ENCODE assay signal across 17 cellular contexts in genomic region chr12:69338120-69338859, GRCh38. TPM values are rescaled to one million over a fixed set of nuclear protein-coding genes. Genes with fewer than 3 reads are reported as not detected.
DNase-seq lines count a peak whose midpoint lies in the region; ATAC-seq and TF ChIP-seq lines count a peak whose summit lies in the region.
"Had no signal": no experiment of that assay in that cellular context is flagged by ENCODE, and none has a peak within 500 bp of the region (broad histone marks: within the 10 kb centered on the region; RNA-seq: fewer than 3 reads in every experiment).

No MANE protein-coding gene starts in this region.

- no peaks in the 10 kb centered on the region for H3K9me2 ChIP-seq in SU-DHL-6 (replicated peaks; ENCODE audit: insufficient read depth, low read length)

- no peak overlapping the region for H3K9ac ChIP-seq in SU-DHL-6 (ENCODE audit: low read length)
- no peak overlapping the region for H3K9ac ChIP-seq in liver (ENCODE audit: low read depth in 1 of 2, low read length in 2 of 2)
- H3K9ac ChIP-seq: KMS-11 had no signal

- H3K27me3 Mint-ChIP-seq in activated CD4-positive, alpha-beta T cell treated with anti-CD3 and anti-CD28 coated beads for 36 hours: no peaks in the 10 kb centered on the region
- peaks cover 26% of the 10 kb centered on the region for H3K27me3 Mint-ChIP-seq in chondrocyte (ENCODE audit: low read depth)

- peaks cover 5 to 56% (median 44%) of the 10 kb centered on the region in 4 donors for H3K4me1 ChIP-seq in liver (ENCODE audit: control insufficient read depth in 4 of 4, insufficient read depth in 4 of 4, low read length in 3 of 4)
- H3K4me1 ChIP-seq: BE2C, sigmoid colon had no signal

- H3K4me3 Mint-ChIP-seq in activated CD4-positive, alpha-beta T cell treated with anti-CD3 and anti-CD28 coated beads for 36 hours: no peak overlapping the region
- H3K4me3 Mint-ChIP-seq in chondrocyte (ENCODE audit: unreplicated experiment): no peak overlapping the region

- 67% methylated on average over 3 of the region's 3 CpGs for WGBS in liver

- H3K27me3 ChIP-seq in SU-DHL-6 (ENCODE audit: low read length) (no peaks in the 10 kb centered on the region), liver (ENCODE audit: control insufficient read depth in 4 of 4, insufficient read depth in 4 of 4, low read length in 3 of 4) (no peaks in the 10 kb centered on the region)
- H3K27me3 ChIP-seq: sigmoid colon had no signal

- no peak for ATAC-seq in HG03097 (IDR thresholded peaks at IDR 0.05; ENCODE audit: low FRiP score, unreplicated experiment)
- no peak for ATAC-seq in activated CD4-positive, alpha-beta T cell treated with anti-CD3 and anti-CD28 coated beads for 36 hours
- no peak for ATAC-seq in HG02973 (IDR thresholded peaks at IDR 0.05; ENCODE audit: unreplicated experiment)
- ATAC-seq: mucosa of descending colon had no signal

- peak overlapping the region; percentile 28 for H3K4me2 ChIP-seq in SU-DHL-6 (ENCODE audit: low read depth, low read length, poor library complexity, severe bottlenecking)
- H3K4me2 ChIP-seq: KMS-11 had no signal

- DNase-seq in MV-4-11 (lab: John Stamatoyannopoulos, UW) (peak; percentile 94), chondrocyte (ENCODE audit: low spot score) (no peak)
- no peak for DNase-seq in activated CD4-positive, alpha-beta T cell treated with anti-CD3 and anti-CD28 coated beads for 36 hours
- DNase-seq: activated CD4-positive, alpha-beta T cell treated with anti-CD3 and anti-CD28 coated beads for 4 hours; activated CD8-positive, alpha-beta memory T cell treated with anti-CD3 and anti-CD28 coated beads, Interleukin-2, amount 50 U/mL, for 48 hours; aorta; BE2C; mucosa of descending colon; NCI-H1436; nucleus accumbens; SHP77; sigmoid colon had no signal

- H3K9me3 ChIP-seq in SU-DHL-6 (ENCODE audit: insufficient read depth, low read length) (no peaks in the 10 kb centered on the region), liver (ENCODE audit: control insufficient read depth in 4 of 4, low read length in 3 of 4) (no peaks in the 10 kb centered on the region)
- H3K9me3 ChIP-seq: BE2C, mucosa of descending colon, sigmoid colon had no signal

- H3K4me3 ChIP-seq in SU-DHL-6 (ENCODE audit: insufficient read depth, low read length, poor library complexity, severe bottlenecking): no peak overlapping the region
- H3K4me3 ChIP-seq in liver (ENCODE audit: low read depth in 1 of 3, low read length in 3 of 3): no peak overlapping the region
- H3K4me3 ChIP-seq: mucosa of descending colon, sigmoid colon had no signal

- CTCF ChIA-PET in activated CD4-positive, alpha-beta T cell treated with anti-CD3 and anti-CD28 coated beads for 36 hours (lab: Charles Lee): interaction anchor here (1.3 kb wide), 1 partner anchor 302 kb away, joined by 4 read pairs; no protein-coding TSS in a partner anchor

- no peak for TF ChIP-seq CTCF in SU-DHL-6 (IDR thresholded peaks at IDR 0.05; ENCODE audit: insufficient read depth, low read length, poor library complexity, severe bottlenecking)
- TF ChIP-seq CTCF in liver (IDR thresholded peaks at IDR 0.05; ENCODE audit: low read depth, low read length, missing input control): no peak
- TF ChIP-seq CTCF in chondrocyte (IDR thresholded peaks at IDR 0.05): no peak

- H3K27ac Mint-ChIP-seq in activated CD4-positive, alpha-beta T cell treated with anti-CD3 and anti-CD28 coated beads for 36 hours: no peak overlapping the region
- H3K27ac Mint-ChIP-seq in chondrocyte (ENCODE audit: unreplicated experiment): no peak overlapping the region

- intact Hi-C loops in activated CD4-positive, alpha-beta T cell treated with anti-CD3 and anti-CD28 coated beads for 36 hours (cut with DNase I, micrococcal nuclease): loop anchor here in 1 of 2 experiments (10.0 kb wide), 1 partner anchor 183 kb away; no protein-coding TSS in a partner anchor

- POLR2A ChIA-PET in activated CD4-positive, alpha-beta T cell treated with anti-CD3 and anti-CD28 coated beads for 36 hours (lab: Charles Lee): no interaction called here

- no peaks in the 10 kb centered on the region for H3F3A ChIP-seq in SU-DHL-6 (ENCODE audit: insufficient read depth)

- H3K27ac ChIP-seq in SU-DHL-6 (ENCODE audit: low read depth, low read length): peak overlapping the region; percentile 27; the same call in 1 of the 2 replicates
- H3K27ac ChIP-seq in liver (ENCODE audit: low read depth in 1 of 2, low read length in 2 of 2): peak overlapping the region; percentile 49 to 62
- H3K27ac ChIP-seq: KMS-11, sigmoid colon had no signal

- no peaks in the 10 kb centered on the region for H3K79me2 ChIP-seq in SU-DHL-6 (ENCODE audit: insufficient read depth, low read length)

- TF ChIP-seq RAD21 in liver (IDR thresholded peaks at IDR 0.05): peak; percentile 31 to 48

- H3K36me3 Mint-ChIP-seq in activated CD4-positive, alpha-beta T cell treated with anti-CD3 and anti-CD28 coated beads for 36 hours (ENCODE audit: low read depth): no peaks in the 10 kb centered on the region
- H3K36me3 Mint-ChIP-seq in chondrocyte (ENCODE audit: low read depth): peaks cover 1% of the 10 kb centered on the region

- no peaks in the 10 kb centered on the region for H3K9me3 Mint-ChIP-seq in activated CD4-positive, alpha-beta T cell treated with anti-CD3 and anti-CD28 coated beads for 36 hours (ENCODE audit: low read depth)
- H3K9me3 Mint-ChIP-seq in chondrocyte (ENCODE audit: low read depth): no peaks in the 10 kb centered on the region

- peak overlapping the region; percentile 58 for H2AFZ ChIP-seq in SU-DHL-6 (ENCODE audit: low read depth, low read length, severe bottlenecking)

- H3K36me3 ChIP-seq in SU-DHL-6 (ENCODE audit: low read length): no peaks in the 10 kb centered on the region
- H3K36me3 ChIP-seq in liver (ENCODE audit: control insufficient read depth in 4 of 4, insufficient read depth in 3 of 4, low read depth in 1 of 4, low read length in 3 of 4): no peaks in the 10 kb centered on the region
- H3K36me3 ChIP-seq: BE2C, sigmoid colon had no signal

- peaks cover 4% of the 10 kb centered on the region for H3K4me1 Mint-ChIP-seq in activated CD4-positive, alpha-beta T cell treated with anti-CD3 and anti-CD28 coated beads for 36 hours
- no peaks in the 10 kb centered on the region for H3K4me1 Mint-ChIP-seq in chondrocyte (ENCODE audit: low read depth)

- no peaks in the 10 kb centered on the region for H4K20me1 ChIP-seq in SU-DHL-6 (ENCODE audit: low read depth, low read length)

TF ChIP-seq in liver, 16 proteins besides CTCF, POLR2A, EP300 and RAD21 (continues in another document):
- TF ChIP-seq NR2F2 (IDR thresholded peaks at IDR 0.05): peak; percentile 20
- TF ChIP-seq YY1 (IDR thresholded peaks at IDR 0.05): peak; percentile 69
- TF ChIP-seq, protein P1, sequence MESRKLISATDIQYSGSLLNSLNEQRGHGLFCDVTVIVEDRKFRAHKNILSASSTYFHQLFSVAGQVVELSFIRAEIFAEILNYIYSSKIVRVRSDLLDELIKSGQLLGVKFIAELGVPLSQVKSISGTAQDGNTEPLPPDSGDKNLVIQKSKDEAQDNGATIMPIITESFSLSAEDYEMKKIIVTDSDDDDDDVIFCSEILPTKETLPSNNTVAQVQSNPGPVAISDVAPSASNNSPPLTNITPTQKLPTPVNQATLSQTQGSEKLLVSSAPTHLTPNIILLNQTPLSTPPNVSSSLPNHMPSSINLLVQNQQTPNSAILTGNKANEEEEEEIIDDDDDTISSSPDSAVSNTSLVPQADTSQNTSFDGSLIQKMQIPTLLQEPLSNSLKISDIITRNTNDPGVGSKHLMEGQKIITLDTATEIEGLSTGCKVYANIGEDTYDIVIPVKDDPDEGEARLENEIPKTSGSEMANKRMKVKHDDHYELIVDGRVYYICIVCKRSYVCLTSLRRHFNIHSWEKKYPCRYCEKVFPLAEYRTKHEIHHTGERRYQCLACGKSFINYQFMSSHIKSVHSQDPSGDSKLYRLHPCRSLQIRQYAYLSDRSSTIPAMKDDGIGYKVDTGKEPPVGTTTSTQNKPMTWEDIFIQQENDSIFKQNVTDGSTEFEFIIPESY (IDR thresholded peaks at IDR 0.05): peak; percentile 78
- TF ChIP-seq SP1 (IDR thresholded peaks at IDR 0.05): peak; percentile 92
- TF ChIP-seq FOXA2 (IDR thresholded peaks at IDR 0.05): peak; percentile 84
- TF ChIP-seq ATF3 (IDR thresholded peaks at IDR 0.05): peak; percentile 85
- no peak for TF ChIP-seq TAF1 (conservative IDR thresholded peaks at IDR 0.05)
- TF ChIP-seq HNF4A (conservative IDR thresholded peaks at IDR 0.05): peak; percentile 97 to 98
- TF ChIP-seq HNF4G (IDR thresholded peaks at IDR 0.05): peak; percentile 96
- TF ChIP-seq GABPA (IDR thresholded peaks at IDR 0.05 in 1 of 2, conservative IDR thresholded peaks at IDR 0.05 in 1 of 2): peak; percentile 26 to 55
- peak; percentile 69 to 97 for TF ChIP-seq EGR1 (IDR thresholded peaks at IDR 0.05; ENCODE audit: low read depth in 2 of 2)
- TF ChIP-seq FOXA1 (IDR thresholded peaks at IDR 0.05): peak; percentile 88

RNA-seq across cellular contexts. Expression of gene LYZ, which starts 9.9 kb away (rescaled TPM):
- 100 to 1,000 TPM in 1 of 2 donors, 10 to 100 TPM in 1; 24.7 to 141 TPM for total RNA-seq in liver
- 10 to 100 TPM; 11.5 to 42.3 TPM for polyA plus RNA-seq in liver
- not detected for total RNA-seq in activated CD4-positive, alpha-beta T cell treated with anti-CD3 and anti-CD28 coated beads for 36 hours
- total RNA-seq in chondrocyte: not detected in 3 replicates

RNA-seq across cellular contexts. Expression of gene YEATS4, which starts 21.3 kb away (rescaled TPM):
- 10 to 100 TPM; 20.3 to 23.8 TPM for total RNA-seq in liver
- 10 to 100 TPM in 1 of 2 donors, 1 to 10 TPM in 1; 9.9 to 10.6 TPM for polyA plus RNA-seq in liver
- 10 to 100 TPM; 55.4 to 59.8 TPM for total RNA-seq in activated CD4-positive, alpha-beta T cell treated with anti-CD3 and anti-CD28 coated beads for 36 hours
- 13.5 to 16.3 TPM (median 14.2 TPM) in 3 replicates for total RNA-seq in chondrocyte

Comparison
In these comparisons a context has a peak if more than half of its experiments do, and no peak if none do; other contexts are left out.
1. RNA of gene LYZ, which starts 9.9 kb away (total RNA-seq): 24.7 to 141 TPM in liver; not detected in chondrocyte and not detected in activated CD4-positive, alpha-beta T cell treated with anti-CD3 and anti-CD28 coated beads for 36 hours; every median in the first group is over 10 times any median in the second.